Comparison of ENCODE assay signal across 8 cellular contexts in genomic region chr18:59067873-59068272, GRCh38.
DNase-seq lines count a peak whose midpoint lies in the region; ATAC-seq, FAIRE-seq and TF ChIP-seq lines count a peak whose summit lies in the region.

No MANE protein-coding gene starts in this region.

- H3K4me2 ChIP-seq in HCT116 (ENCODE audit: low read length): no peak overlapping the region
- H3K4me2 ChIP-seq in astrocyte (ENCODE audit: low read length): no peak overlapping the region

- H3K4me3 ChIP-seq in HCT116 (replicated peaks in 1 of 2; ENCODE audit: low read depth in 1 of 2, low read length in 2 of 2) (no peak overlapping the region), astrocyte (ENCODE audit: insufficient read depth, low read depth, low read length) (no peak overlapping the region)

- H3K4me3 Mint-ChIP-seq in astrocyte (ENCODE audit: unreplicated experiment): no peak overlapping the region
- no peak overlapping the region for H3K4me3 Mint-ChIP-seq in mesothelial cell of epicardium
- H3K4me3 Mint-ChIP-seq in stimulated activated memory B cell treated with anti-CD40 and anti-IgM and Interleukin-4, amounts not matched to agents 10 μg/mL and 1 μg/mL and 100 μg/mL, for 72 hours: no peak overlapping the region

- H3K27ac ChIP-seq in HCT116 (ENCODE audit: low read depth, low read length) (no peak overlapping the region), astrocyte (ENCODE audit: low read depth, low read length) (no peak overlapping the region)

- no peak overlapping the region for H2AFZ ChIP-seq in HCT116 (ENCODE audit: low read depth, low read length, poor library complexity, severe bottlenecking)
- H2AFZ ChIP-seq in astrocyte (ENCODE audit: low read depth, low read length): no peak overlapping the region

- no peaks in the 10 kb centered on the region for H3K9me2 ChIP-seq in HCT116 (ENCODE audit: insufficient read depth)

- CTCF ChIA-PET in HCT116 (lab: Charles Lee): interaction anchor here (1.2 to 4.2 kb wide), 3 partner anchors 285 to 298 kb away, joined by 3 to 75 read pairs (median 4); no protein-coding TSS in a partner anchor

- H3K27me3 ChIP-seq in HCT116 (ENCODE audit: insufficient read depth, low read length): 0 out of 2 replicates have a peak, but pooled peaks cover 6% of the 10 kb centered on the region
- no peaks in the 10 kb centered on the region for H3K27me3 ChIP-seq in astrocyte (ENCODE audit: insufficient read depth, low read length)

- ATAC-seq in HCT116: peak; percentile 60
- no peak for ATAC-seq in stimulated activated memory B cell treated with anti-CD40 and anti-IgM and Interleukin-4, amounts not matched to agents 10 μg/mL and 1 μg/mL and 100 μg/mL, for 72 hours
- ATAC-seq in HG03135 (IDR thresholded peaks at IDR 0.05; ENCODE audit: unreplicated experiment): no peak
- ATAC-seq in activated CD4-positive, CD25-positive, alpha-beta regulatory T cell treated with anti-CD3 and anti-CD28 coated beads, Interleukin-2, amount 50 U/mL, for 24 hours: no peak

- no peak for FAIRE-seq in astrocyte (lab: Jason Lieb, UNC)

- H3K79me2 ChIP-seq in HCT116 (ENCODE audit: insufficient read depth, low read length) (no peaks in the 10 kb centered on the region), astrocyte (ENCODE audit: insufficient read depth, low read length) (no peaks in the 10 kb centered on the region)

- no peaks in the 10 kb centered on the region for H3K9me3 Mint-ChIP-seq in astrocyte (ENCODE audit: unreplicated experiment)
- H3K9me3 Mint-ChIP-seq in mesothelial cell of epicardium: peaks cover 3% of the 10 kb centered on the region
- H3K9me3 Mint-ChIP-seq in stimulated activated memory B cell treated with anti-CD40 and anti-IgM and Interleukin-4, amounts not matched to agents 10 μg/mL and 1 μg/mL and 100 μg/mL, for 72 hours: no peaks in the 10 kb centered on the region

- TF ChIP-seq POLR2A in HCT116 (IDR thresholded peaks at IDR 0.05; ENCODE audit: borderline replicate concordance, extremely low read depth, insufficient read depth, insufficient read length): no peak

- DNase-seq in DMS153 treated with DMSO at 0.1 percent for 48 hours (lab: John Stamatoyannopoulos, UW; ENCODE audit: unreplicated experiment) (peak; percentile 21), HCT116 (ENCODE audit: low read depth, low spot score) (no peak), astrocyte (ENCODE audit: low read depth) (no peak), mesothelial cell of epicardium (ENCODE audit: low spot score in 2 of 2, unreplicated experiment in 2 of 2) (no peak), retina (no peak)

- H4K20me1 ChIP-seq in HCT116 (ENCODE audit: insufficient read depth) (no peaks in the 10 kb centered on the region; the same call in 1 of the 2 replicates), astrocyte (ENCODE audit: insufficient read depth, low read length) (no peaks in the 10 kb centered on the region)

- peaks cover 5% of the 10 kb centered on the region for H3K27me3 Mint-ChIP-seq in astrocyte (ENCODE audit: low read depth, unreplicated experiment)
- no peaks in the 10 kb centered on the region for H3K27me3 Mint-ChIP-seq in mesothelial cell of epicardium (ENCODE audit: low read depth)
- peaks cover 8% of the 10 kb centered on the region for H3K27me3 Mint-ChIP-seq in stimulated activated memory B cell treated with anti-CD40 and anti-IgM and Interleukin-4, amounts not matched to agents 10 μg/mL and 1 μg/mL and 100 μg/mL, for 72 hours

- TF ChIP-seq RAD21 in HCT116 (IDR thresholded peaks at IDR 0.05; ENCODE audit: low read depth): peak; percentile 55

- H3K36me3 ChIP-seq in HCT116 (ENCODE audit: control insufficient read depth in 1 of 2, insufficient read depth in 2 of 2, low read length in 2 of 2) (no peaks in the 10 kb centered on the region), astrocyte (ENCODE audit: insufficient read depth, low read length) (no peaks in the 10 kb centered on the region)

- intact Hi-C loops in HCT116 (cut with micrococcal nuclease): loop anchor here (5.0 kb wide), 1 partner anchor 531 kb away; no protein-coding TSS in a partner anchor

- RAD21 ChIA-PET in HCT116 (lab: Charles Lee; ENCODE audit: low non-redundant PET in 1 of 2, low total read pairs in 2 of 2, uncharacterized antibody in 2 of 2, unreplicated experiment in 2 of 2): no interaction called here

- no TSS peak for BruUV-seq in HCT116 (replicated peaks; lab: Mats Ljungman, UMichigan)

- H3K9ac ChIP-seq in HCT116 (ENCODE audit: low read length): no peak overlapping the region
- no peak overlapping the region for H3K9ac ChIP-seq in astrocyte (ENCODE audit: low read length)

- TF ChIP-seq CTCF in HCT116 (IDR thresholded peaks at IDR 0.05 in 2 of 3, conservative IDR thresholded peaks at IDR 0.05 in 1 of 3; ENCODE audit: borderline replicate concordance in 1 of 3, insufficient read depth in 1 of 3, low read depth in 2 of 3, low read length in 2 of 3) (peak; percentile 52 to 71 (median 61); a peak in 5 of 6 replicates), astrocyte (IDR thresholded peaks at IDR 0.05; ENCODE audit: insufficient read depth, low read depth, low read length) (peak; percentile 67), mesothelial cell of epicardium (IDR thresholded peaks at IDR 0.05; ENCODE audit: unreplicated experiment) (peak; percentile 35)

- H3K9me3 ChIP-seq in HCT116 (ENCODE audit: control insufficient read depth in 1 of 2, insufficient read depth in 1 of 2, low read depth in 1 of 2, low read length in 2 of 2): no peaks in the 10 kb centered on the region
- no peaks in the 10 kb centered on the region for H3K9me3 ChIP-seq in astrocyte (ENCODE audit: insufficient read depth, low read depth, low read length)

- H3K4me1 Mint-ChIP-seq in astrocyte (ENCODE audit: low read depth, unreplicated experiment) (peaks cover 8% of the 10 kb centered on the region), mesothelial cell of epicardium (no peaks in the 10 kb centered on the region)
- H3K4me1 Mint-ChIP-seq in stimulated activated memory B cell treated with anti-CD40 and anti-IgM and Interleukin-4, amounts not matched to agents 10 μg/mL and 1 μg/mL and 100 μg/mL, for 72 hours: peaks cover 29% of the 10 kb centered on the region

- H3K4me1 ChIP-seq in HCT116 (ENCODE audit: control insufficient read depth in 1 of 2, insufficient read depth in 2 of 2, low read length in 2 of 2) (no peaks in the 10 kb centered on the region), astrocyte (ENCODE audit: insufficient read depth, low read length) (peaks cover 5% of the 10 kb centered on the region)

- H3K36me3 Mint-ChIP-seq in astrocyte (ENCODE audit: low read depth, unreplicated experiment): no peaks in the 10 kb centered on the region
- H3K36me3 Mint-ChIP-seq in mesothelial cell of epicardium: no peaks in the 10 kb centered on the region
- no peaks in the 10 kb centered on the region for H3K36me3 Mint-ChIP-seq in stimulated activated memory B cell treated with anti-CD40 and anti-IgM and Interleukin-4, amounts not matched to agents 10 μg/mL and 1 μg/mL and 100 μg/mL, for 72 hours

- H3K27ac Mint-ChIP-seq in astrocyte (ENCODE audit: unreplicated experiment) (no peak overlapping the region), mesothelial cell of epicardium (no peak overlapping the region)
- H3K27ac Mint-ChIP-seq in stimulated activated memory B cell treated with anti-CD40 and anti-IgM and Interleukin-4, amounts not matched to agents 10 μg/mL and 1 μg/mL and 100 μg/mL, for 72 hours: no peak overlapping the region

- POLR2A ChIA-PET in HCT116 (lab: Charles Lee): no interaction called here

TF ChIP-seq in HCT116, 20 proteins besides CTCF, POLR2A, EP300 and RAD21 (continues in another document):
- TF ChIP-seq YY1 (IDR thresholded peaks at IDR 0.05; ENCODE audit: extremely low read depth, insufficient replicate concordance, low read depth, low read length) (no peak), MAX (IDR thresholded peaks at IDR 0.05) (no peak), EZH2 (IDR thresholded peaks at IDR 0.05) (no peak), ZFX (IDR thresholded peaks at IDR 0.05) (no peak), TCF7L2 (IDR thresholded peaks at IDR 0.05; ENCODE audit: borderline replicate concordance, extremely low read depth, insufficient read depth, insufficient read length) (no peak), SIN3A (IDR thresholded peaks at IDR 0.05; ENCODE audit: low read depth) (no peak), CEBPB (IDR thresholded peaks at IDR 0.05; ENCODE audit: low read depth) (no peak), EZH2phosphoT487 (IDR thresholded peaks at IDR 0.05; ENCODE audit: borderline replicate concordance) (no peak), FOSL1 (IDR thresholded peaks at IDR 0.05; ENCODE audit: low read depth) (no peak), JUND (IDR thresholded peaks at IDR 0.05) (no peak), EGR1 (IDR thresholded peaks at IDR 0.05; ENCODE audit: low read depth) (no peak), SP1 (IDR thresholded peaks at IDR 0.05; ENCODE audit: low read depth) (no peak), ELF1 (IDR thresholded peaks at IDR 0.05; ENCODE audit: borderline replicate concordance, low read depth) (no peak), ZNF274 (IDR thresholded peaks at IDR 0.05; ENCODE audit: low read depth, low read length) (no peak)
